8 cellular contexts compared by ENCODE assay signal in genomic region chr15:69462030-69462492, GRCh38. TPM values are rescaled to one million over a fixed set of nuclear protein-coding genes. Genes with fewer than 3 reads are reported as not detected.
DNase-seq lines count a peak whose midpoint lies in the region; ATAC-seq and TF ChIP-seq lines count a peak whose summit lies in the region.

No MANE protein-coding gene starts in this region.

- peak; percentile 31 for DNase-seq in NCI-H146 (lab: John Stamatoyannopoulos, UW)
- DNase-seq in NCI-H146 treated with DMSO at 0.1 percent for 48 hours (lab: John Stamatoyannopoulos, UW; ENCODE audit: unreplicated experiment): no peak
- no peak for DNase-seq in PC-3
- DNase-seq in epithelial cell of esophagus (ENCODE audit: low read depth): no peak
- DNase-seq in neuronal stem cell (ENCODE audit: low spot score): no peak
- DNase-seq in NCI-H1092 (lab: John Stamatoyannopoulos, UW): no peak
- no peak for DNase-seq in stimulated activated CD4-positive, alpha-beta T cell treated with anti-CD3 and anti-CD28 coated beads, Interleukin-1b, Interleukin-23, amount 100 ng/mL, for 48 hours

- H3K4me2 ChIP-seq in PC-3 (ENCODE audit: low read length) (peak overlapping the region; percentile 90), neuronal stem cell (ENCODE audit: insufficient read depth, low read length, poor library complexity, severe bottlenecking) (no peak overlapping the region)

- TF ChIP-seq CTCF in PC-3 (conservative IDR thresholded peaks at IDR 0.05; ENCODE audit: low read depth, low read length): no peak
- no peak for TF ChIP-seq CTCF in epithelial cell of esophagus (IDR thresholded peaks at IDR 0.05; ENCODE audit: insufficient read depth, low read depth, low read length, missing control alignments)

- H3K4ac ChIP-seq in neuronal stem cell (ENCODE audit: low read length): no peak overlapping the region

- peaks cover 8% of the 10 kb centered on the region for H3F3A ChIP-seq in PC-3 (ENCODE audit: low read length, unreplicated experiment)

- no peak overlapping the region for H2BK12ac ChIP-seq in neuronal stem cell (ENCODE audit: low read length)

- ATAC-seq in PC-3: no peak
- ATAC-seq in HG03039 (IDR thresholded peaks at IDR 0.05; ENCODE audit: unreplicated experiment): no peak

- peak overlapping the region; percentile 0 for H3K23ac ChIP-seq in neuronal stem cell (ENCODE audit: low read depth, low read length, poor library complexity)

- no peaks in the 10 kb centered on the region for H3K27me3 ChIP-seq in PC-3 (ENCODE audit: low read length)
- H3K27me3 ChIP-seq in neuronal stem cell (ENCODE audit: control insufficient read depth in 3 of 3, insufficient read depth in 3 of 3, low read depth in 1 of 3, low read length in 3 of 3): no peaks in the 10 kb centered on the region

- H3K9me3 ChIP-seq in PC-3 (ENCODE audit: low read length) (no peaks in the 10 kb centered on the region), neuronal stem cell (replicated peaks in 1 of 2; ENCODE audit: control insufficient read depth in 2 of 2, insufficient read depth in 1 of 2, low read depth in 1 of 2, low read length in 2 of 2) (peaks cover 0 to 3% of the 10 kb centered on the region in 2 donors)

- H3K14ac ChIP-seq in neuronal stem cell (ENCODE audit: low read length): no peak overlapping the region

- H3K4me1 ChIP-seq in PC-3 (ENCODE audit: insufficient read depth, low read length): peaks cover 34% of the 10 kb centered on the region
- peaks cover 0 to 4% of the 10 kb centered on the region in 2 donors for H3K4me1 ChIP-seq in neuronal stem cell (ENCODE audit: control insufficient read depth in 2 of 2, insufficient read depth in 1 of 2, low read depth in 1 of 2, low read length in 2 of 2)

- no peak overlapping the region for H2BK120ac ChIP-seq in neuronal stem cell (ENCODE audit: low read depth, low read length)

- no CpG with 5 or more reads among the region's 23 CpGs for WGBS in neuronal stem cell (ENCODE audit: extremely low coverage in 2 of 2, insufficient read length in 2 of 2, insufficient replicate concordance in 1 of 2), 2 donors

- peak overlapping the region; percentile 76 for H3K9ac ChIP-seq in PC-3 (ENCODE audit: low read length)
- peak overlapping the region; percentile 45 for H3K9ac ChIP-seq in neuronal stem cell (ENCODE audit: low read depth, low read length, poor library complexity)

- H3K27ac ChIP-seq in PC-3 (ENCODE audit: low read length) (no peak overlapping the region), neuronal stem cell (replicated peaks; ENCODE audit: low read length) (no peak overlapping the region)

- H3K9me2 ChIP-seq in PC-3 (replicated peaks; ENCODE audit: low read length): no peaks in the 10 kb centered on the region

- CTCF ChIA-PET in PC-3 (lab: Charles Lee): interaction anchor here (0.5 kb wide), 1 partner anchor 1050 kb away, joined by 3 read pairs; no protein-coding TSS in a partner anchor

- intact Hi-C loops in PC-3 (cut with micrococcal nuclease): no loop called here

- H4K8ac ChIP-seq in neuronal stem cell (ENCODE audit: low read depth, low read length): no peak overlapping the region

- H4K20me1 ChIP-seq in PC-3 (ENCODE audit: low read length): peaks cover 2% of the 10 kb centered on the region; the same call in 1 of the 2 replicates

- H3K18ac ChIP-seq in neuronal stem cell (ENCODE audit: low read length): peak overlapping the region; percentile 12

- H3K36me3 ChIP-seq in PC-3 (ENCODE audit: low read depth, low read length) (peaks cover under 1% of the 10 kb centered on the region; the same call in 1 of the 2 replicates), neuronal stem cell (replicated peaks in 1 of 2; ENCODE audit: control insufficient read depth in 2 of 2, insufficient read depth in 2 of 2, low read length in 2 of 2) (peaks cover 4 to 9% of the 10 kb centered on the region in 2 donors)

- peaks cover 5% of the 10 kb centered on the region; the same call in 1 of the 2 replicates for H3K79me2 ChIP-seq in PC-3 (ENCODE audit: low read length)

- POLR2A ChIA-PET in PC-3 (lab: Charles Lee; ENCODE audit: unreplicated experiment): interaction anchor here (0.6 to 1.8 kb wide), 4 partner anchors 9 to 1108 kb away, joined by 5 to 14 read pairs (median 9); partner anchors contain the start of genes KIF23 and RPLP1

- peak overlapping the region; percentile 5 for H2BK15ac ChIP-seq in neuronal stem cell (ENCODE audit: low read length)

- H2BK5ac ChIP-seq in neuronal stem cell (ENCODE audit: low read length): no peak overlapping the region

- no peak overlapping the region for H4K91ac ChIP-seq in neuronal stem cell (ENCODE audit: low read depth, low read length, poor library complexity)

- no peaks in the 10 kb centered on the region for H3K79me1 ChIP-seq in neuronal stem cell (ENCODE audit: low read depth, low read length)

- H2AFZ ChIP-seq in PC-3 (ENCODE audit: low read length) (peak overlapping the region; percentile 95), neuronal stem cell (ENCODE audit: low read length) (peak overlapping the region; percentile 93)

- peak overlapping the region; percentile 87 for H2AK5ac ChIP-seq in neuronal stem cell (ENCODE audit: low read depth, low read length)

- TSS peak; percentile 79 for BruUV-seq in PC-3 (replicated peaks; lab: Mats Ljungman, UMichigan)

- H3K4me3 ChIP-seq in PC-3 (ENCODE audit: low read length) (peak overlapping the region; percentile 72), epithelial cell of esophagus (ENCODE audit: low read length) (peak overlapping the region; percentile 57), neuronal stem cell (ENCODE audit: low read length in 2 of 2) (no peak overlapping the region)

RNA-seq across cellular contexts. Expression of gene RPLP1, which starts 9.4 kb away (rescaled TPM):
- 216 and 253 TPM in 2 replicates for total RNA-seq in PC-3 (2014; rRNA removed)
- 3,764 TPM for polyA plus RNA-seq in neuronal stem cell (2013, experiment 1 of 2)
- polyA plus RNA-seq in neuronal stem cell (2013, experiment 2 of 2): 3,897 TPM

RNA-seq across cellular contexts. Expression of gene KIF23, which starts 47.9 kb away (rescaled TPM):
- total RNA-seq in PC-3 (2014; rRNA removed): 77.3 and 87.0 TPM in 2 replicates
- polyA plus RNA-seq in neuronal stem cell (2013, experiment 1 of 2): 46.3 TPM
- 44.5 TPM for polyA plus RNA-seq in neuronal stem cell (2013, experiment 2 of 2)

Comparison
In these comparisons a context has a peak if more than half of its experiments do, and no peak if none do; other contexts are left out.
1. H3K4me3 ChIP-seq: peak in PC-3 (single experiment) and epithelial cell of esophagus (single experiment); none in neuronal stem cell (0 of 2).